Comparison of ENCODE assay signal across 18 cellular contexts in genomic region chr1:21633141-21633755, GRCh38. TPM values are rescaled to one million over a fixed set of nuclear protein-coding genes. Genes with fewer than 3 reads are reported as not detected.
"Had no signal": no experiment of that assay in that cellular context is flagged by ENCODE, and none has a peak within 500 bp of the region (broad histone marks: within the 10 kb centered on the region; RNA-seq: fewer than 3 reads in every experiment).

No MANE protein-coding gene starts in this region.

- H3K27ac ChIP-seq: neural progenitor cell had no signal

- H3K27me3 ChIP-seq: dorsolateral prefrontal cortex, neural progenitor cell had no signal

- H3K4me3 ChIP-seq: dorsolateral prefrontal cortex, neural progenitor cell had no signal

- ATAC-seq: activated CD8-positive, alpha-beta memory T cell treated with anti-CD3 and anti-CD28 coated beads, Interleukin-2, amount 10 ng/mL, durations not matched to agents 7 days and 5 days; esophagus mucosa; stimulated activated naive CD8-positive, alpha-beta T cell treated with anti-CD3 and anti-CD28 coated beads, Interleukin-15, Interleukin-2, amounts not matched to agents 100 U/mL and 50 U/mL, for 24 hours had no signal

- H3K4me2 ChIP-seq: neural progenitor cell had no signal

- H2AFZ ChIP-seq: neural progenitor cell had no signal

- FAIRE-seq: endometrium had no signal

- H3K36me3 ChIP-seq: neural progenitor cell had no signal

- H3K9ac ChIP-seq: neural progenitor cell had no signal

- DNase-seq: activated CD4-positive, alpha-beta T cell treated with anti-CD3 and anti-CD28 coated beads for 1 hour; activated CD4-positive, alpha-beta T cell treated with anti-CD3 and anti-CD28 coated beads, Interleukin-2, amount 50 U/mL, for 48 hours; activated CD8-positive, alpha-beta memory T cell treated with anti-CD3 and anti-CD28 coated beads, Interleukin-2, amount 10 ng/mL, durations not matched to agents 7 days and 5 days; activated effector memory CD4-positive, alpha-beta T cell treated with Interleukin-2 at 50 U/mL for 16 hours; activated T-cell treated with anti-CD3 and anti-CD28 coated beads, Interleukin-2, amount 50 U/mL, for 24 hours; amniotic stem cell; cerebellar nuclear complex; dorsolateral prefrontal cortex; glutamatergic neuron; immature natural killer cell; left colon; mammary epithelial cell; stimulated activated CD4-positive, alpha-beta T cell treated with anti-CD3 and anti-CD28 coated beads, Interleukin-12 subunit alpha, Interleukin-12 subunit beta, amount 100 ng/mL, for 4 hours; stimulated activated naive CD8-positive, alpha-beta T cell treated with anti-CD3 and anti-CD28 coated beads, Interleukin-15, Interleukin-2, amounts not matched to agents 100 U/mL and 50 U/mL, for 24 hours; T-helper 9 cell had no signal

RNA-seq across cellular contexts. Expression of gene RAP1GAP, which starts 35.9 kb away (rescaled TPM):
- polyA plus RNA-seq: immature natural killer cell had no signal
